In the genomic region with DNA sequence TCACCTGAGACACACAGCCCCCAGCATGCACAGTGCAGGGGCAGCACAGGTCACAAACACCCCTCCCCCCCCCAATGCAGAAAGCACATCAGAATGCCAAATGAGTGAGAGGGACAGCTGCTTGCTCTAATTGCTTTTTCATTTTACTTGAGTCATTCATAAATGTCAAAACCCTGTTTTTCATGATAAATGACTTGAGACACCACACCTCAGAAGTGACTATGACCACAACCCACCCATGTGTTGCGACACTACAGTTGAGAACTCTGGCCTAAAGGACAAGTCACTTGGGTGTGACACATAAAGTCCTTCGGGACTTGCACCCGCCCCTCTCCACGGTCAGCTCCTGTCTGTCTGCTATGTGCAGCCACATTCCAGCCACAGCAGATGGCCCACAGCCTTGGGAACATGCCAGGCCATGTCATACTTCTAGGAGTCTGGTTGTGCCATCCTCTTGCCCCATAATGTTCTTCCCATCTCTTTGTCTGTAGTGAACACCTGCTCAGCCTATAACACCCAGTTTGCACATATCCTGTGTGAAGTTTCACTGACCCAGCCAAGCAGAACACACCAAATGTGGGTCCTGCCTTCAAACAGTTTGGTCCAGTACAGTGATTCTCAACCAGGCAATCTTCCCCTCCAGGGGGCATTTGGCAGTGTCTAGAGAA, we compare ENCODE assay signal across 8 cellular contexts. TPM values are rescaled to one million over a fixed set of nuclear protein-coding genes. Genes with fewer than 3 reads are reported as not detected.
A peak's percentile ranks its signal among the peaks of the same experiment; 100 is the strongest.
DNase-seq lines count a peak whose midpoint lies in the region; ATAC-seq, FAIRE-seq and TF ChIP-seq lines count a peak whose summit lies in the region.

No MANE protein-coding gene starts in this region.

- peak overlapping the region in 6 of 8 donors; percentile 53 to 77 (median 68) for H3K4me3 Mint-ChIP-seq in naive B cell

- peak; percentile 85 for DNase-seq in AG10803 (ENCODE audit: low read depth)
- DNase-seq in NCI-H1694 treated with DMSO at 0.1 percent for 48 hours (lab: John Stamatoyannopoulos, UW): peak; percentile 36
- DNase-seq in bronchial epithelial cell (ENCODE audit: low read depth): peak; percentile 52
- DNase-seq in naive B cell: peak; percentile 24
- DNase-seq in pons (ENCODE audit: low spot score): no peak
- no peak for DNase-seq in ascending aorta (ENCODE audit: low spot score in 2 of 2)

- intact Hi-C loops in ascending aorta (cut with DNase I): no loop called here

- H3K27me3 Mint-ChIP-seq in naive B cell: no peaks in the 10 kb centered on the region

- peaks cover 0 to 6% (median 2%) of the 10 kb centered on the region in 7 donors for H3K9me3 Mint-ChIP-seq in naive B cell

- H3K36me3 ChIP-seq in bronchial epithelial cell (ENCODE audit: control insufficient read depth, insufficient read depth, low read length) (no peaks in the 10 kb centered on the region), ascending aorta (no peaks in the 10 kb centered on the region)

- no peaks in the 10 kb centered on the region for H3K4me1 ChIP-seq in ascending aorta

- H3K4me3 ChIP-seq in AG10803 (ENCODE audit: low read length): no peak overlapping the region
- no peak overlapping the region for H3K4me3 ChIP-seq in bronchial epithelial cell (ENCODE audit: low read depth, low read length)
- H3K4me3 ChIP-seq in ascending aorta: no peak overlapping the region

- peak; percentile 80 for ATAC-seq in GM18858 (IDR thresholded peaks at IDR 0.05; ENCODE audit: unreplicated experiment)
- peak; percentile 87 for ATAC-seq in HG02884 (IDR thresholded peaks at IDR 0.05; ENCODE audit: unreplicated experiment)
- peak; percentile 93 to 96 for ATAC-seq in naive B cell (ENCODE audit: low read depth in 2 of 2)

- H3K27me3 ChIP-seq in bronchial epithelial cell (ENCODE audit: control insufficient read depth, insufficient read depth, low read length): no peaks in the 10 kb centered on the region
- no peaks in the 10 kb centered on the region for H3K27me3 ChIP-seq in ascending aorta

- FAIRE-seq in bronchial epithelial cell (lab: Jason Lieb, UNC): peak; percentile 18

- TF ChIP-seq CTCF in AG10803 (conservative IDR thresholded peaks at IDR 0.05; ENCODE audit: low read length): no peak
- no peak for TF ChIP-seq CTCF in bronchial epithelial cell (IDR thresholded peaks at IDR 0.05; ENCODE audit: insufficient read depth, low read length, severe bottlenecking)
- no peak for TF ChIP-seq CTCF in ascending aorta (IDR thresholded peaks at IDR 0.05)

- peak overlapping the region; percentile 65 to 94 (median 82) for H3K27ac Mint-ChIP-seq in naive B cell

- H3K4me1 Mint-ChIP-seq in naive B cell: peaks cover 26 to 36% (median 33%) of the 10 kb centered on the region in 3 donors

- no peaks in the 10 kb centered on the region for H3K36me3 Mint-ChIP-seq in naive B cell

- H3K9me3 ChIP-seq in ascending aorta: no peaks in the 10 kb centered on the region

- H3K27ac ChIP-seq in ascending aorta: no peak overlapping the region

RNA-seq across cellular contexts. Expression of gene RIOK3, which starts 30.2 kb away (rescaled TPM):
- total RNA-seq in bronchial epithelial cell: 144 TPM in 2 replicates
- polyA plus RNA-seq in naive B cell (ENCODE audit: low read depth in 6 of 6): 10 to 100 TPM; 67.1 to 95.8 (median 78.8) TPM
- 9.3 TPM for total RNA-seq in ascending aorta

Comparison
In these comparisons a context has a peak if more than half of its experiments do, and no peak if none do; other contexts are left out.
1. DNase-seq: peak in AG10803 (single experiment), NCI-H1694 treated with DMSO at 0.1 percent for 48 hours (single experiment), bronchial epithelial cell (single experiment) and naive B cell (single experiment); none in pons (single experiment) and ascending aorta (0 of 2).
2. RNA of gene RIOK3, which starts 30.2 kb away (total RNA-seq): 144 TPM in bronchial epithelial cell; 9.3 TPM in ascending aorta (single experiment); every median in the first group is over 10 times any median in the second.
3. Peak in every context shown above with its lines, with median percentiles within 50 percentile points of each other: ATAC-seq.